In the genomic region with DNA sequence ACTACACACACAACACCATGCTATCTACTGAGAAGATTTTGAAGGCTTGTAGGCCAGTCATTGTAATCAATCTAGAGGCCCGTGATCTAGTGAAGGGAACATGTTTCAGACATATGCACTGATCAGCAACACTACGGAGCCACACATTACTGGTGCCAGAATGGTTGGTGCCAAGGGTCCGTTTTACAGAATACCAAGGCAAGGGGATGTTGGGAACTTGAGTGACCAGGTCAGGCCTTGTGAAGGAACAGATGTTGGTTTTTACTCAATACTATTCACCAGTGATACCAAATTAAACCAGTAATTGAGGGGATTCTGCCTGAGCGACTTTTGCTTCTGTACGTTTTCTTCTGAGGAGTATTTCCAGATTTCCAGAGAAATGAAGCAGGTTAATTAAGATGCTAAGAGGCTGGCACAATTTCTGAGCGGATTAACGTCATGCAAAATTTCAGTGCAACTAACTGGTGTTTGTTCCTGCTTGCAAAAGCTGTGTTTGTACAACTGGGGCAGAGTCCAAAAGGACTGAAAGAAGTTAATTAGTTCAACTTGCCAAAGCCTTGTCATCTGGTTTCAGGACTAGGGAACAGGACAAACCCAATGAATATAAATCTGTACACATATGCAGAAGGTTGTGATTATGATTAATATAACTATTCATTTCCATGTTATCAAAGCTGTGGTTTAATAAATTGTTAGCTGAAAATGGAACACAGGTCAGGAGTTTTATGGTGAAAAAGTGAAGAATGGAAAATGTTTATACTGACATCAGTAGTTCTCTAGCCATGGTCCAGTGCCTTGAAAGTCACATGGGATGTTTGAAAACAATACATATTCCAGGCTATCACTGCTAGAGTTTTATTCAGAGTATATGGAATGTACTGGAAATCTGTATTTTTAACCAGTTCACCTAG, we compare ENCODE assay signal across 28 cellular contexts.
A peak's percentile ranks its signal among the peaks of the same experiment; 100 is the strongest.
DNase-seq lines count a peak whose midpoint lies in the region; ATAC-seq, FAIRE-seq and TF ChIP-seq lines count a peak whose summit lies in the region.
"Had no signal": no experiment of that assay in that cellular context is flagged by ENCODE, and none has a peak within 500 bp of the region (broad histone marks: within the 10 kb centered on the region; RNA-seq: fewer than 3 reads in every experiment).

No MANE protein-coding gene starts in this region.

- in situ Hi-C loops in HepG2 (cut with HindIII; ENCODE audit: extremely low pct_ligation_motif_present, low pct_unique_long_range_greater_than_20kb) = no loop called here

- no peak for TF ChIP-seq RAD21 in HepG2 (CRISPR knock-in tag; IDR thresholded peaks at IDR 0.05)

- ATAC-seq in GM19023 (IDR thresholded peaks at IDR 0.05; ENCODE audit: unreplicated experiment) (peak; percentile 14), HepG2 (peak; percentile 98), HG03442 (IDR thresholded peaks at IDR 0.05; ENCODE audit: unreplicated experiment) (no peak)
- ATAC-seq: GM23338, Panc1 had no signal

- FAIRE-seq in HepG2 (lab: Jason Lieb, UNC) = no peak
- FAIRE-seq: GM12891, HTR-8/SVneo had no signal

- POLR2A ChIA-PET in HepG2 (lab: Yijun Ruan, JAX) = no interaction called here

- TF ChIP-seq POLR2A in HepG2 (IDR thresholded peaks at IDR 0.05; ENCODE audit: insufficient read depth in 1 of 2, low read depth in 2 of 2, low read length in 2 of 2) = no peak

- H4K20me1 ChIP-seq in HepG2 (ENCODE audit: insufficient read depth, low read length) = no peaks in the 10 kb centered on the region
- H4K20me1 ChIP-seq: BLaER1 treated with 17β-estradiol and CSF1 and Interleukin-3, amounts not matched to agents 10 nM and 100 nM had no signal

- intact Hi-C loops in colonic mucosa (cut with DNase I) (no loop called here), HepG2 (cut with micrococcal nuclease; ENCODE audit: unreplicated experiment) (no loop called here), ascending aorta (cut with DNase I) (no loop called here)

- CTCF ChIA-PET in HepG2 (lab: Yijun Ruan, JAX; ENCODE audit: low intra/inter-chr PET ratio, low total read pairs) = no interaction called here

- 11% methylated on average over 7 of the region's 7 CpGs for WGBS in HepG2 (ENCODE audit: low lambda C conversion rate)

- DNase-seq in colonic mucosa = peak; percentile 22
- peak; percentile 16 for DNase-seq in HepG2 (ENCODE audit: low spot score)
- peak; percentile 9 for DNase-seq in putamen (ENCODE audit: low spot score)
- no peak for DNase-seq in COR-L47 (lab: John Stamatoyannopoulos, UW)
- DNase-seq in BE2C = no peak
- DNase-seq in ascending aorta (ENCODE audit: low spot score in 2 of 2) = no peak
- DNase-seq: CD4-positive, alpha-beta memory T cell; DMS 273 treated with DMSO at 0.1 percent for 48 hours; DMS79 treated with DMSO at 0.1 percent for 48 hours; GF-D8; H9; KBM-7; MV-4-11; NCI-H1105; NCI-H1436 treated with DMSO at 0.1 percent for 48 hours; NCI-H1930; NCI-H2107; NCI-H526; NCI-H82; SHP77 had no signal

- H3K36me3 ChIP-seq in colonic mucosa (no peaks in the 10 kb centered on the region), HepG2 (replicated peaks in 1 of 2; ENCODE audit: control insufficient read depth in 1 of 2, insufficient read depth in 2 of 2, low read length in 2 of 2) (no peaks in the 10 kb centered on the region), BE2C (no peaks in the 10 kb centered on the region), ascending aorta (no peaks in the 10 kb centered on the region)
- H3K36me3 ChIP-seq: BLaER1 treated with 17β-estradiol and CSF1 and Interleukin-3, amounts not matched to agents 10 nM and 100 nM had no signal

- H3K9me3 ChIP-seq in colonic mucosa (no peaks in the 10 kb centered on the region), HepG2 (ENCODE audit: low read length) (peaks cover 36% of the 10 kb centered on the region), BE2C (no peaks in the 10 kb centered on the region), ascending aorta (no peaks in the 10 kb centered on the region)
- H3K9me3 ChIP-seq: BLaER1 treated with 17β-estradiol and CSF1 and Interleukin-3, amounts not matched to agents 10 nM and 100 nM had no signal

- no peaks in the 10 kb centered on the region for H3K79me2 ChIP-seq in HepG2 (ENCODE audit: insufficient read depth, low read length)

- TF ChIP-seq EP300 in HepG2 (IDR thresholded peaks at IDR 0.05; ENCODE audit: low read depth in 2 of 2, low read length in 2 of 2) (peak in 1 of 2 experiments; percentile 32; a peak in 1 of 4 replicates), HepG2 (CRISPR knock-in tag; IDR thresholded peaks at IDR 0.05; ENCODE audit: borderline replicate concordance) (no peak)

- H3K4me1 ChIP-seq in colonic mucosa (no peaks in the 10 kb centered on the region), HepG2 (ENCODE audit: insufficient read depth, low read length) (peaks cover 21% of the 10 kb centered on the region), BE2C (no peaks in the 10 kb centered on the region), ascending aorta (no peaks in the 10 kb centered on the region)
- H3K4me1 ChIP-seq: BLaER1 treated with 17β-estradiol and CSF1 and Interleukin-3, amounts not matched to agents 10 nM and 100 nM had no signal

- no peaks in the 10 kb centered on the region for H3K27me3 ChIP-seq in colonic mucosa
- H3K27me3 ChIP-seq in HepG2 (ENCODE audit: control insufficient read depth in 1 of 2, insufficient read depth in 2 of 2, low read length in 2 of 2) = no peaks in the 10 kb centered on the region
- no peaks in the 10 kb centered on the region for H3K27me3 ChIP-seq in BE2C
- H3K27me3 ChIP-seq in ascending aorta = no peaks in the 10 kb centered on the region
- H3K27me3 ChIP-seq: BLaER1 treated with 17β-estradiol and CSF1 and Interleukin-3, amounts not matched to agents 10 nM and 100 nM had no signal

- H3K9ac ChIP-seq in colonic mucosa (ENCODE audit: low read depth in 2 of 2, low read length in 2 of 2) (no peak overlapping the region), HepG2 (ENCODE audit: insufficient read depth, low read depth, low read length) (no peak overlapping the region)
- H3K9ac ChIP-seq: BLaER1 treated with 17β-estradiol and CSF1 and Interleukin-3, amounts not matched to agents 10 nM and 100 nM had no signal

- no peak overlapping the region for H3K27ac ChIP-seq in colonic mucosa
- H3K27ac ChIP-seq in HepG2 (ENCODE audit: extremely low read length, insufficient read depth, low read length) = no peak overlapping the region
- H3K27ac ChIP-seq in ascending aorta = no peak overlapping the region
- H3K27ac ChIP-seq: BLaER1 treated with 17β-estradiol and CSF1 and Interleukin-3, amounts not matched to agents 10 nM and 100 nM; RWPE1 had no signal

- H3K4me3 ChIP-seq in colonic mucosa (no peak overlapping the region), HepG2 (replicated peaks in 1 of 3; ENCODE audit: insufficient read depth in 1 of 3, low read depth in 2 of 3, low read length in 3 of 3) (peak overlapping the region in 1 of 3 experiments; percentile 5; a peak in 1 of 6 replicates), BE2C (ENCODE audit: low read depth, low read length) (no peak overlapping the region), ascending aorta (no peak overlapping the region)
- H3K4me3 ChIP-seq: BLaER1 treated with 17β-estradiol and CSF1 and Interleukin-3, amounts not matched to agents 10 nM and 100 nM; GM23338 had no signal

- no TSS peak for BruUV-seq in HepG2 (replicated peaks; lab: Mats Ljungman, UMichigan)

- no peak for TF ChIP-seq CTCF in colonic mucosa (IDR thresholded peaks at IDR 0.05)
- no peak for TF ChIP-seq CTCF in HepG2 (CRISPR knock-in tag; IDR thresholded peaks at IDR 0.05)
- no peak for TF ChIP-seq CTCF in BE2C (IDR thresholded peaks at IDR 0.05; ENCODE audit: low read depth, low read length)
- TF ChIP-seq CTCF in ascending aorta (IDR thresholded peaks at IDR 0.05) = no peak

- H2AFZ ChIP-seq in HepG2 (ENCODE audit: low read length) = no peak overlapping the region

- H3K4me2 ChIP-seq in HepG2 (ENCODE audit: low read depth, low read length) = peak overlapping the region; percentile 43
- H3K4me2 ChIP-seq: BLaER1 treated with 17β-estradiol and CSF1 and Interleukin-3, amounts not matched to agents 10 nM and 100 nM; GM23338 had no signal

TF ChIP-seq in HepG2, 621 proteins besides CTCF, POLR2A, EP300 and RAD21 (continues in another document):
- TF ChIP-seq, protein P1, sequence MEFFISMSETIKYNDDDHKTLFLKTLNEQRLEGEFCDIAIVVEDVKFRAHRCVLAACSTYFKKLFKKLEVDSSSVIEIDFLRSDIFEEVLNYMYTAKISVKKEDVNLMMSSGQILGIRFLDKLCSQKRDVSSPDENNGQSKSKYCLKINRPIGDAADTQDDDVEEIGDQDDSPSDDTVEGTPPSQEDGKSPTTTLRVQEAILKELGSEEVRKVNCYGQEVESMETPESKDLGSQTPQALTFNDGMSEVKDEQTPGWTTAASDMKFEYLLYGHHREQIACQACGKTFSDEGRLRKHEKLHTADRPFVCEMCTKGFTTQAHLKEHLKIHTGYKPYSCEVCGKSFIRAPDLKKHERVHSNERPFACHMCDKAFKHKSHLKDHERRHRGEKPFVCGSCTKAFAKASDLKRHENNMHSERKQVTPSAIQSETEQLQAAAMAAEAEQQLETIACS (CRISPR knock-in tag; IDR thresholded peaks at IDR 0.05) = no peak
- TF ChIP-seq AHR (CRISPR knock-in tag; IDR thresholded peaks at IDR 0.05) (no peak), ZBTB38 (CRISPR knock-in tag; IDR thresholded peaks at IDR 0.05) (no peak), ZNF614 (CRISPR knock-in tag; IDR thresholded peaks at IDR 0.05; ENCODE audit: borderline replicate concordance) (0 out of 2 replicates have a peak, but pooled peaks have one; percentile 26), MTA3 (CRISPR knock-in tag; IDR thresholded peaks at IDR 0.05) (no peak), SALL1 (CRISPR knock-in tag; IDR thresholded peaks at IDR 0.05) (no peak), CEBPG (CRISPR knock-in tag; IDR thresholded peaks at IDR 0.05) (peak; percentile 43; the same call in 1 of the 2 replicates), RORA (CRISPR knock-in tag; IDR thresholded peaks at IDR 0.05) (no peak), ZNF329 (CRISPR knock-in tag; IDR thresholded peaks at IDR 0.05; ENCODE audit: low read depth) (no peak)
- TF ChIP-seq, protein P2, sequence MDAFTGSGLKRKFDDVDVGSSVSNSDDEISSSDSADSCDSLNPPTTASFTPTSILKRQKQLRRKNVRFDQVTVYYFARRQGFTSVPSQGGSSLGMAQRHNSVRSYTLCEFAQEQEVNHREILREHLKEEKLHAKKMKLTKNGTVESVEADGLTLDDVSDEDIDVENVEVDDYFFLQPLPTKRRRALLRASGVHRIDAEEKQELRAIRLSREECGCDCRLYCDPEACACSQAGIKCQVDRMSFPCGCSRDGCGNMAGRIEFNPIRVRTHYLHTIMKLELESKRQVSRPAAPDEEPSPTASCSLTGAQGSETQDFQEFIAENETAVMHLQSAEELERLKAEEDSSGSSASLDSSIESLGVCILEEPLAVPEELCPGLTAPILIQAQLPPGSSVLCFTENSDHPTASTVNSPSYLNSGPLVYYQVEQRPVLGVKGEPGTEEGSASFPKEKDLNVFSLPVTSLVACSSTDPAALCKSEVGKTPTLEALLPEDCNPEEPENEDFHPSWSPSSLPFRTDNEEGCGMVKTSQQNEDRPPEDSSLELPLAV (CRISPR knock-in tag; conservative IDR thresholded peaks at IDR 0.05; ENCODE audit: low read depth) = no peak

Comparison
In these comparisons a context has a peak if more than half of its experiments do, and no peak if none do; other contexts are left out.
1. DNase-seq: peak in colonic mucosa (single experiment), HepG2 (single experiment) and putamen (single experiment); none in COR-L47 (single experiment), BE2C (single experiment) and ascending aorta (0 of 2).